ENCODE assay signal across 9 cellular contexts in the genomic region with DNA sequence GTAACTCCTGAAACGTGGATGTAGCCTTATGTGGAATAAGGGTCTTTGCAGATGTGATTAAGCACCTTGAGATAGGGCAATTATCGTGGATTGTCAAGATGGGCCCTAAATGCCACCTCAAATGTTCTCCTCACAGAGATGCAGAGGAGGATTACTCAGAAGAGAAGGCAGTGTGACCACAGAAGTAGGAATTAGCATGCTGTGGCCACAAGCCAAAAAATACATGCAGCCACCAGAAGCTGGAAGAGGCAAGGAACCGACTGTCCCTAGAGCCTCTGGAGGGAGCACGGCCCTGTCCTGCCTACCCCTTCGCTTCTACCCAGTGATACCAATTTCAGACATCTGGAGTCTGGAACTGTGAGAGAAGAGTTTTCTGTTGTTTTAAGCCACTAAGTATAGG. TPM values are rescaled to one million over a fixed set of nuclear protein-coding genes. Genes with fewer than 3 reads are reported as not detected.
DNase-seq lines count a peak whose midpoint lies in the region; ATAC-seq and TF ChIP-seq lines count a peak whose summit lies in the region.
"Had no signal": no experiment of that assay in that cellular context is flagged by ENCODE, and none has a peak within 500 bp of the region (broad histone marks: within the 10 kb centered on the region; RNA-seq: fewer than 3 reads in every experiment).

No MANE protein-coding gene starts in this region.

- TF ChIP-seq EP300 in gastroesophageal sphincter (IDR thresholded peaks at IDR 0.05) (no peak), stomach (IDR thresholded peaks at IDR 0.05) (no peak)

- 76 to 77% methylated on average over 3 to 4 of the region's 5 CpGs for WGBS in gastroesophageal sphincter (ENCODE audit: low coverage in 1 of 2), 2 donors
- WGBS in stomach, 5 donors = 55 to 76% (median 71%) methylated on average over 5 of the region's 5 CpGs

- POLR2A ChIA-PET in activated CD8-positive, alpha-beta T cell treated with anti-CD3 and anti-CD28 coated beads for 36 hours (lab: Charles Lee) = interaction anchor here (1.0 to 1.8 kb wide), 6 partner anchors 11 to 206 kb away, joined by 3 to 5 read pairs (median 4); no protein-coding TSS in a partner anchor
- POLR2A ChIA-PET in activated CD8-positive, alpha-beta T cell treated with anti-CD3 and anti-CD28 coated beads, Interleukin-2, amount 10 ng/mL, durations not matched to agents 7 days and 5 days (lab: Charles Lee) = interaction anchor here (0.6 to 1.4 kb wide), 2 partner anchors 86 to 239 kb away, joined by 3 to 4 read pairs; no protein-coding TSS in a partner anchor

- peaks cover 3 to 42% (median 5%) of the 10 kb centered on the region in 3 donors for H3K4me1 ChIP-seq in gastroesophageal sphincter
- peaks cover 26 to 54% (median 42%) of the 10 kb centered on the region in 4 donors for H3K4me1 ChIP-seq in stomach

- no peak for TF ChIP-seq POLR2A in gastroesophageal sphincter (IDR thresholded peaks at IDR 0.05)
- no peak for TF ChIP-seq POLR2A in stomach (IDR thresholded peaks at IDR 0.05)

- no peak overlapping the region for H3K4me3 ChIP-seq in gastroesophageal sphincter
- H3K4me3 ChIP-seq in stomach = no peak overlapping the region
- H3K4me3 ChIP-seq: tibial nerve had no signal

- H3K27ac ChIP-seq in gastroesophageal sphincter (no peak overlapping the region), stomach (peak overlapping the region in 3 of 5 donors; percentile 11 to 52 (median 18))

- H3K27ac Mint-ChIP-seq in activated CD8-positive, alpha-beta T cell treated with anti-CD3 and anti-CD28 coated beads for 36 hours = no peak overlapping the region
- no peak overlapping the region for H3K27ac Mint-ChIP-seq in activated CD8-positive, alpha-beta T cell treated with anti-CD3 and anti-CD28 coated beads, Interleukin-2, amount 10 ng/mL, durations not matched to agents 7 days and 5 days

- no peak for ATAC-seq in activated CD8-positive, alpha-beta T cell treated with anti-CD3 and anti-CD28 coated beads for 36 hours
- no peak for ATAC-seq in activated CD8-positive, alpha-beta T cell treated with anti-CD3 and anti-CD28 coated beads, Interleukin-2, amount 10 ng/mL, durations not matched to agents 7 days and 5 days
- ATAC-seq in gastroesophageal sphincter = peak; percentile 31
- no peak for ATAC-seq in HG03521 (IDR thresholded peaks at IDR 0.05; ENCODE audit: unreplicated experiment)

- intact Hi-C loops in activated CD8-positive, alpha-beta T cell treated with anti-CD3 and anti-CD28 coated beads for 36 hours (cut with micrococcal nuclease) = loop anchor here (5.0 kb wide), 1 partner anchor 89 kb away; no protein-coding TSS in a partner anchor
- intact Hi-C loops in stomach (cut with DNase I; ENCODE audit: low total_unique reads) = no loop called here

- CTCF ChIA-PET in activated CD8-positive, alpha-beta T cell treated with anti-CD3 and anti-CD28 coated beads for 36 hours (lab: Charles Lee) = interaction anchor here (0.6 to 4.4 kb wide), 27 partner anchors 9 to 206 kb away, joined by 3 to 95 read pairs (median 5); no protein-coding TSS in a partner anchor
- CTCF ChIA-PET in activated CD8-positive, alpha-beta T cell treated with anti-CD3 and anti-CD28 coated beads, Interleukin-2, amount 10 ng/mL, durations not matched to agents 7 days and 5 days (lab: Charles Lee) = interaction anchor here (0.8 to 8.2 kb wide), 22 partner anchors 9 to 206 kb away, joined by 3 to 160 read pairs (median 5); partner anchors contain the start of gene MGAT5

- H3K4me1 Mint-ChIP-seq in activated CD8-positive, alpha-beta T cell treated with anti-CD3 and anti-CD28 coated beads for 36 hours (ENCODE audit: low read depth) = peaks cover 11% of the 10 kb centered on the region
- H3K4me1 Mint-ChIP-seq in activated CD8-positive, alpha-beta T cell treated with anti-CD3 and anti-CD28 coated beads, Interleukin-2, amount 10 ng/mL, durations not matched to agents 7 days and 5 days (ENCODE audit: low read depth) = peaks cover 19% of the 10 kb centered on the region

- H3K9me3 ChIP-seq in gastroesophageal sphincter (no peaks in the 10 kb centered on the region), stomach (no peaks in the 10 kb centered on the region)
- H3K9me3 ChIP-seq: tibial nerve had no signal

- H3K27me3 Mint-ChIP-seq in activated CD8-positive, alpha-beta T cell treated with anti-CD3 and anti-CD28 coated beads for 36 hours = no peaks in the 10 kb centered on the region
- no peaks in the 10 kb centered on the region for H3K27me3 Mint-ChIP-seq in activated CD8-positive, alpha-beta T cell treated with anti-CD3 and anti-CD28 coated beads, Interleukin-2, amount 10 ng/mL, durations not matched to agents 7 days and 5 days (ENCODE audit: low read depth)

- H3K4me3 Mint-ChIP-seq in activated CD8-positive, alpha-beta T cell treated with anti-CD3 and anti-CD28 coated beads for 36 hours = no peak overlapping the region
- no peak overlapping the region for H3K4me3 Mint-ChIP-seq in activated CD8-positive, alpha-beta T cell treated with anti-CD3 and anti-CD28 coated beads, Interleukin-2, amount 10 ng/mL, durations not matched to agents 7 days and 5 days

- no peaks in the 10 kb centered on the region for H3K36me3 Mint-ChIP-seq in activated CD8-positive, alpha-beta T cell treated with anti-CD3 and anti-CD28 coated beads for 36 hours (ENCODE audit: low read depth)
- H3K36me3 Mint-ChIP-seq in activated CD8-positive, alpha-beta T cell treated with anti-CD3 and anti-CD28 coated beads, Interleukin-2, amount 10 ng/mL, durations not matched to agents 7 days and 5 days (ENCODE audit: low read depth) = no peaks in the 10 kb centered on the region

- no peak for TF ChIP-seq CTCF in activated CD8-positive, alpha-beta T cell treated with anti-CD3 and anti-CD28 coated beads for 36 hours (IDR thresholded peaks at IDR 0.05)
- TF ChIP-seq CTCF in gastroesophageal sphincter (IDR thresholded peaks at IDR 0.05) = no peak
- TF ChIP-seq CTCF in stomach (IDR thresholded peaks at IDR 0.05) = no peak

- no peaks in the 10 kb centered on the region for H3K27me3 ChIP-seq in gastroesophageal sphincter
- H3K27me3 ChIP-seq in stomach = no peaks in the 10 kb centered on the region
- H3K27me3 ChIP-seq: tibial nerve had no signal

- H3K36me3 ChIP-seq in gastroesophageal sphincter = no peaks in the 10 kb centered on the region
- H3K36me3 ChIP-seq in stomach = no peaks in the 10 kb centered on the region
- H3K36me3 ChIP-seq: tibial nerve had no signal

- peak; percentile 34 for DNase-seq in activated CD8-positive, alpha-beta T cell treated with anti-CD3 and anti-CD28 coated beads for 36 hours
- no peak for DNase-seq in activated CD8-positive, alpha-beta T cell treated with anti-CD3 and anti-CD28 coated beads, Interleukin-2, amount 10 ng/mL, durations not matched to agents 7 days and 5 days
- DNase-seq in RPMI7951 (ENCODE audit: low read depth) = peak; percentile 75
- DNase-seq in stomach = peak; percentile 38
- DNase-seq in ecto neural progenitor cell (ENCODE audit: low spot score) = no peak
- no peak for DNase-seq in NCI-H2171 treated with DMSO at 0.1 percent for 48 hours (lab: John Stamatoyannopoulos, UW)

- no peaks in the 10 kb centered on the region for H3K9me3 Mint-ChIP-seq in activated CD8-positive, alpha-beta T cell treated with anti-CD3 and anti-CD28 coated beads for 36 hours
- H3K9me3 Mint-ChIP-seq in activated CD8-positive, alpha-beta T cell treated with anti-CD3 and anti-CD28 coated beads, Interleukin-2, amount 10 ng/mL, durations not matched to agents 7 days and 5 days (ENCODE audit: insufficient read depth) = no peaks in the 10 kb centered on the region

RNA-seq across cellular contexts. Expression of gene MGAT5, which starts 47.3 kb away (rescaled TPM):
- total RNA-seq in activated CD8-positive, alpha-beta T cell treated with anti-CD3 and anti-CD28 coated beads for 36 hours = 10 to 100 TPM; 36.9 to 42.2 TPM
- 10 to 100 TPM; 48.5 to 54.3 TPM for total RNA-seq in activated CD8-positive, alpha-beta T cell treated with anti-CD3 and anti-CD28 coated beads, Interleukin-2, amount 10 ng/mL, durations not matched to agents 7 days and 5 days
- total RNA-seq in RPMI7951 (2014; rRNA removed; shearing (Covaris generic)) = 23.9 and 31.0 TPM in 2 replicates
- total RNA-seq in gastroesophageal sphincter (10 to 100 TPM; 32.4 to 65.9 (median 46.6) TPM), stomach (100 to 1,000 TPM in 1 of 5 donors, 10 to 100 TPM in 4; 35.0 to 125 (median 75.8) TPM)
- polyA plus RNA-seq in stomach = 1 to 10 TPM; 3.9 to 5.4 (median 4.4) TPM

Comparison
In these comparisons a context has a peak if more than half of its experiments do, and no peak if none do; other contexts are left out.
1. DNase-seq: peak in activated CD8-positive, alpha-beta T cell treated with anti-CD3 and anti-CD28 coated beads for 36 hours (single experiment), RPMI7951 (single experiment) and stomach (single experiment); none in activated CD8-positive, alpha-beta T cell treated with anti-CD3 and anti-CD28 coated beads, Interleukin-2, amount 10 ng/mL, durations not matched to agents 7 days and 5 days (single experiment), ecto neural progenitor cell (single experiment) and NCI-H2171 treated with DMSO at 0.1 percent for 48 hours (single experiment).
2. H3K27ac ChIP-seq: peak in stomach (3 of 5); none in gastroesophageal sphincter (0 of 4).